In genomic region chr3:119258915-119259314, GRCh38 we compare ENCODE assay signal across 9 cellular contexts. TPM values are rescaled to one million over a fixed set of nuclear protein-coding genes. Genes with fewer than 3 reads are reported as not detected.
DNase-seq lines count a peak whose midpoint lies in the region; ATAC-seq and TF ChIP-seq lines count a peak whose summit lies in the region.
"Had no signal": no experiment of that assay in that cellular context is flagged by ENCODE, and none has a peak within 500 bp of the region (broad histone marks: within the 10 kb centered on the region; RNA-seq: fewer than 3 reads in every experiment).

No MANE protein-coding gene starts in this region.

- no peak for TF ChIP-seq CTCF in heart left ventricle (IDR thresholded peaks at IDR 0.05)
- no peak for TF ChIP-seq CTCF in sigmoid colon (IDR thresholded peaks at IDR 0.05)

- H3K27me3 Mint-ChIP-seq in activated naive CD4-positive, alpha-beta T cell treated with anti-CD3 and anti-CD28 coated beads for 36 hours (ENCODE audit: low read depth): no peaks in the 10 kb centered on the region

- ATAC-seq in GM18498 (IDR thresholded peaks at IDR 0.05; ENCODE audit: unreplicated experiment) (peak; percentile 96), GM21619 (IDR thresholded peaks at IDR 0.05; ENCODE audit: unreplicated experiment) (peak; percentile 88), HG03558 (IDR thresholded peaks at IDR 0.05; ENCODE audit: extremely low read depth, unreplicated experiment) (peak; percentile 87), heart left ventricle (peak in 3 of 4 donors; percentile 23 to 54 (median 41))
- no peak for ATAC-seq in activated naive CD4-positive, alpha-beta T cell treated with anti-CD3 and anti-CD28 coated beads, Interleukin-2, amount 50 U/mL, for 72 hours

- no peak overlapping the region for H3K4me3 Mint-ChIP-seq in activated naive CD4-positive, alpha-beta T cell treated with anti-CD3 and anti-CD28 coated beads for 36 hours

- H3K9me3 Mint-ChIP-seq in activated naive CD4-positive, alpha-beta T cell treated with anti-CD3 and anti-CD28 coated beads for 36 hours: no peaks in the 10 kb centered on the region
- no peaks in the 10 kb centered on the region for H3K9me3 Mint-ChIP-seq in activated naive CD4-positive, alpha-beta T cell treated with anti-CD3 and anti-CD28 coated beads, Interleukin-2, amount 50 U/mL, for 72 hours

- no peaks in the 10 kb centered on the region for H3K36me3 Mint-ChIP-seq in activated naive CD4-positive, alpha-beta T cell treated with anti-CD3 and anti-CD28 coated beads for 36 hours (ENCODE audit: low read depth)
- no peaks in the 10 kb centered on the region for H3K36me3 Mint-ChIP-seq in activated naive CD4-positive, alpha-beta T cell treated with anti-CD3 and anti-CD28 coated beads, Interleukin-2, amount 50 U/mL, for 72 hours

- CTCF ChIA-PET in activated naive CD4-positive, alpha-beta T cell treated with anti-CD3 and anti-CD28 coated beads for 36 hours (lab: Charles Lee): interaction anchor here (2.9 kb wide), 1 partner anchor 18 kb away, joined by 18 read pairs; the partner anchor contains the start of gene B4GALT4

- peaks cover 0 to 17% (median 0%) of the 10 kb centered on the region in 12 donors for H3K4me1 ChIP-seq in heart left ventricle
- peaks cover 0 to 6% (median 2%) of the 10 kb centered on the region in 4 donors for H3K4me1 ChIP-seq in sigmoid colon
- H3K4me1 ChIP-seq: breast epithelium had no signal

- no peak for TF ChIP-seq EP300 in sigmoid colon (IDR thresholded peaks at IDR 0.05)

- no peaks in the 10 kb centered on the region for H3K9me3 ChIP-seq in heart left ventricle
- no peaks in the 10 kb centered on the region for H3K9me3 ChIP-seq in sigmoid colon
- H3K9me3 ChIP-seq: breast epithelium had no signal

- H3K27me3 ChIP-seq in heart left ventricle (no peaks in the 10 kb centered on the region), sigmoid colon (no peaks in the 10 kb centered on the region)
- H3K27me3 ChIP-seq: breast epithelium had no signal

- H3K4me3 ChIP-seq in heart left ventricle (no peak overlapping the region), sigmoid colon (no peak overlapping the region)
- H3K4me3 ChIP-seq: breast epithelium had no signal

- H3K27ac ChIP-seq in heart left ventricle: peak overlapping the region in 1 of 12 donors; percentile 11
- no peak overlapping the region for H3K27ac ChIP-seq in sigmoid colon
- H3K27ac ChIP-seq: breast epithelium had no signal

- 29 to 50% (median 34%) methylated on average over 1 of the region's 1 CpG for WGBS in heart left ventricle, 4 donors
- 6 to 7% methylated on average over 1 of the region's 1 CpG for WGBS in sigmoid colon, 2 donors

- peaks cover 3% of the 10 kb centered on the region for H3K4me1 Mint-ChIP-seq in activated naive CD4-positive, alpha-beta T cell treated with anti-CD3 and anti-CD28 coated beads for 36 hours (ENCODE audit: low read depth)

- no peak for TF ChIP-seq POLR2A in heart left ventricle (IDR thresholded peaks at IDR 0.05)
- TF ChIP-seq POLR2A in sigmoid colon (IDR thresholded peaks at IDR 0.05): no peak

- intact Hi-C loops in heart left ventricle (cut with DNase I) (no loop called here), sigmoid colon (cut with DNase I) (no loop called here)
- intact Hi-C loops in activated naive CD4-positive, alpha-beta T cell treated with anti-CD3 and anti-CD28 coated beads for 36 hours (cut with micrococcal nuclease): no loop called here

- no peak overlapping the region for H3K27ac Mint-ChIP-seq in activated naive CD4-positive, alpha-beta T cell treated with anti-CD3 and anti-CD28 coated beads for 36 hours
- H3K27ac Mint-ChIP-seq in activated naive CD4-positive, alpha-beta T cell treated with anti-CD3 and anti-CD28 coated beads, Interleukin-2, amount 50 U/mL, for 72 hours: no peak overlapping the region

- DNase-seq in heart left ventricle (no peak), sigmoid colon (no peak)
- no peak for DNase-seq in activated naive CD4-positive, alpha-beta T cell treated with anti-CD3 and anti-CD28 coated beads for 36 hours
- no peak for DNase-seq in activated naive CD4-positive, alpha-beta T cell treated with anti-CD3 and anti-CD28 coated beads, Interleukin-2, amount 50 U/mL, for 72 hours (ENCODE audit: low spot score in 2 of 2)
- no peak for DNase-seq in NK-92 treated with Interleukin-12 subunit alpha and Interleukin-12 subunit beta, amount 100 ng/mL, for 24 hours (lab: John Stamatoyannopoulos, UW)

- H3K36me3 ChIP-seq in heart left ventricle (no peaks in the 10 kb centered on the region), sigmoid colon (no peaks in the 10 kb centered on the region)
- H3K36me3 ChIP-seq: breast epithelium had no signal

RNA-seq across cellular contexts. Expression of gene B4GALT4, which starts 18.2 kb away (rescaled TPM):
- 10 to 100 TPM in 6 of 9 donors, 1 to 10 TPM in 3; 8.1 to 15.9 (median 10.6) TPM for total RNA-seq in heart left ventricle
- 10 to 100 TPM; 13.0 to 14.0 TPM for polyA plus RNA-seq in heart left ventricle
- total RNA-seq in sigmoid colon: 10 to 100 TPM; 12.1 to 15.8 (median 14.0) TPM
- 10 to 100 TPM; 31.5 to 45.6 (median 35.1) TPM for polyA plus RNA-seq in sigmoid colon
- total RNA-seq in activated naive CD4-positive, alpha-beta T cell treated with anti-CD3 and anti-CD28 coated beads for 36 hours: 10 to 100 TPM; 22.0 to 22.8 TPM
- 10 to 100 TPM; 13.8 to 21.0 TPM for total RNA-seq in activated naive CD4-positive, alpha-beta T cell treated with anti-CD3 and anti-CD28 coated beads, Interleukin-2, amount 50 U/mL, for 72 hours

RNA-seq across cellular contexts. Expression of gene ARHGAP31, which starts 35.3 kb away (rescaled TPM):
- total RNA-seq in heart left ventricle (10 to 100 TPM; 29.8 to 79.1 (median 37.8) TPM), sigmoid colon (10 to 100 TPM; 11.0 to 18.0 (median 12.0) TPM)
- polyA plus RNA-seq in heart left ventricle (10 to 100 TPM; 10.4 to 28.6 TPM), sigmoid colon (1 to 10 TPM; 3.5 to 5.4 (median 5.2) TPM)
- total RNA-seq in activated naive CD4-positive, alpha-beta T cell treated with anti-CD3 and anti-CD28 coated beads for 36 hours: 1 to 10 TPM; 3.5 to 3.7 TPM
- 10 to 100 TPM in 1 of 2 donors, 1 to 10 TPM in 1; 2.1 to 11.0 TPM for total RNA-seq in activated naive CD4-positive, alpha-beta T cell treated with anti-CD3 and anti-CD28 coated beads, Interleukin-2, amount 50 U/mL, for 72 hours

Comparison
In these comparisons a context has a peak if more than half of its experiments do, and no peak if none do; other contexts are left out.
1. ATAC-seq: peak in GM18498 (single experiment), GM21619 (single experiment), HG03558 (single experiment) and heart left ventricle (3 of 4); none in activated naive CD4-positive, alpha-beta T cell treated with anti-CD3 and anti-CD28 coated beads, Interleukin-2, amount 50 U/mL, for 72 hours (0 of 2).